In genomic region chr9:98017306-98017705, GRCh38 we compare ENCODE assay signal across 33 cellular contexts. TPM values are rescaled to one million over a fixed set of nuclear protein-coding genes. Genes with fewer than 3 reads are reported as not detected.
DNase-seq lines count a peak whose midpoint lies in the region; TF ChIP-seq lines count a peak whose summit lies in the region.
"Had no signal": no experiment of that assay in that cellular context is flagged by ENCODE, and none has a peak within 500 bp of the region (broad histone marks: within the 10 kb centered on the region; RNA-seq: fewer than 3 reads in every experiment).

No MANE protein-coding gene starts in this region.

- H3K27me3 Mint-ChIP-seq in activated CD4-positive, alpha-beta T cell treated with anti-CD3 and anti-CD28 coated beads, Interleukin-2, amount 10 ng/mL, durations not matched to agents 24 days and 14 days: no peaks in the 10 kb centered on the region
- no peaks in the 10 kb centered on the region for H3K27me3 Mint-ChIP-seq in CD8-positive, alpha-beta memory T cell
- H3K27me3 Mint-ChIP-seq in activated naive CD8-positive, alpha-beta T cell treated with anti-CD3 and anti-CD28 coated beads for 36 hours: no peaks in the 10 kb centered on the region
- peaks cover 2% of the 10 kb centered on the region for H3K27me3 Mint-ChIP-seq in nephron progenitor cell (ENCODE audit: low read depth, poor library complexity)
- H3K27me3 Mint-ChIP-seq: activated CD8-positive, alpha-beta T cell treated with anti-CD3 and anti-CD28 coated beads for 36 hours; activated naive CD8-positive, alpha-beta T cell treated with anti-CD3 and anti-CD28 coated beads, Interleukin-2, amount 10 ng/mL, durations not matched to agents 7 days and 5 days; effector memory CD8-positive, alpha-beta T cell; stimulated activated memory B cell treated with anti-CD40 and anti-IgM and Interleukin-4, amounts not matched to agents 10 μg/mL and 1 μg/mL and 100 μg/mL, for 72 hours had no signal

- H3K27ac Mint-ChIP-seq in activated CD4-positive, alpha-beta T cell treated with anti-CD3 and anti-CD28 coated beads, Interleukin-2, amount 10 ng/mL, durations not matched to agents 24 days and 14 days: peak overlapping the region; percentile 74
- peak overlapping the region in 5 of 8 donors; percentile 3 to 59 (median 49) for H3K27ac Mint-ChIP-seq in CD8-positive, alpha-beta memory T cell
- peak overlapping the region; percentile 21 for H3K27ac Mint-ChIP-seq in activated naive CD8-positive, alpha-beta T cell treated with anti-CD3 and anti-CD28 coated beads for 36 hours
- peak overlapping the region; percentile 17 for H3K27ac Mint-ChIP-seq in nephron progenitor cell
- H3K27ac Mint-ChIP-seq: activated CD8-positive, alpha-beta T cell treated with anti-CD3 and anti-CD28 coated beads for 36 hours; activated naive CD8-positive, alpha-beta T cell treated with anti-CD3 and anti-CD28 coated beads, Interleukin-2, amount 10 ng/mL, durations not matched to agents 7 days and 5 days; GM23338; stimulated activated memory B cell treated with anti-CD40 and anti-IgM and Interleukin-4, amounts not matched to agents 10 μg/mL and 1 μg/mL and 100 μg/mL, for 72 hours; T-helper 2 cell treated with Interferon-gamma antibody and Interleukin-4, amounts not matched to agents 5 μg/mL and 100 μg/mL, for 36 hours had no signal

- no peaks in the 10 kb centered on the region for H3K4me1 ChIP-seq in CD8-positive, alpha-beta memory T cell (ENCODE audit: insufficient read depth, low read length)
- H3K4me1 ChIP-seq: sigmoid colon, suprapubic skin, upper lobe of left lung had no signal

- no peak overlapping the region for H3K27ac ChIP-seq in CD8-positive, alpha-beta memory T cell (ENCODE audit: low read depth, low read length)
- H3K27ac ChIP-seq: 22Rv1, ascending aorta, C4-2B, PC-9, sigmoid colon, suprapubic skin, upper lobe of left lung had no signal

- DNase-seq in activated CD4-positive, alpha-beta T cell treated with anti-CD3 and anti-CD28 coated beads, Interleukin-2, amount 10 ng/mL, durations not matched to agents 24 days and 14 days: no peak
- no peak for DNase-seq in activated CD4-positive, alpha-beta T cell treated with anti-CD3 and anti-CD28 coated beads, Interleukin-2, amount 50 U/mL, for 48 hours
- DNase-seq in CD8-positive, alpha-beta memory T cell: no peak
- DNase-seq in activated naive CD8-positive, alpha-beta T cell treated with anti-CD3 and anti-CD28 coated beads for 36 hours: no peak
- DNase-seq in nephron progenitor cell (no peak), activated gamma-delta T cell treated with Interleukin-2 at 50 U/mL for 16 hours (no peak), NCI-H1694 (lab: John Stamatoyannopoulos, UW) (no peak), AG08395 (ENCODE audit: low spot score) (no peak)
- DNase-seq: activated CD4-positive, alpha-beta T cell treated with anti-CD3 and anti-CD28 coated beads for 1 hour; activated CD8-positive, alpha-beta memory T cell treated with anti-CD3 and anti-CD28 coated beads, Interleukin-2, amount 50 U/mL, for 48 hours; activated CD8-positive, alpha-beta T cell treated with anti-CD3 and anti-CD28 coated beads for 36 hours; activated naive CD8-positive, alpha-beta T cell treated with anti-CD3 and anti-CD28 coated beads, Interleukin-2, amount 10 ng/mL, durations not matched to agents 7 days and 5 days; central memory CD4-positive, alpha-beta T cell; DND-41; effector memory CD8-positive, alpha-beta T cell; mesendoderm; MG63; NCI-H2081; NCI-H226; NCI-H526 treated with DMSO at 0.1 percent for 48 hours; PC-9; SHP77; sigmoid colon; stimulated activated CD4-positive, alpha-beta T cell treated with anti-CD3 and anti-CD28 coated beads, Interleukin-15, amount 100 ng/mL, for 24 hours; upper lobe of left lung had no signal

- H3K36me3 ChIP-seq in CD8-positive, alpha-beta memory T cell (ENCODE audit: insufficient read depth, low read length): peaks cover 32% of the 10 kb centered on the region

- no peaks in the 10 kb centered on the region for H3K27me3 ChIP-seq in CD8-positive, alpha-beta memory T cell (ENCODE audit: insufficient read depth, low read length, poor library complexity, severe bottlenecking)
- H3K27me3 ChIP-seq: ascending aorta, MG63, sigmoid colon, suprapubic skin, upper lobe of left lung had no signal

- peaks cover 6% of the 10 kb centered on the region for H3K4me1 Mint-ChIP-seq in activated CD4-positive, alpha-beta T cell treated with anti-CD3 and anti-CD28 coated beads, Interleukin-2, amount 10 ng/mL, durations not matched to agents 24 days and 14 days
- peaks cover 0 to 6% (median 2%) of the 10 kb centered on the region in 3 donors for H3K4me1 Mint-ChIP-seq in CD8-positive, alpha-beta memory T cell
- H3K4me1 Mint-ChIP-seq in activated naive CD8-positive, alpha-beta T cell treated with anti-CD3 and anti-CD28 coated beads for 36 hours: peaks cover 4% of the 10 kb centered on the region
- peaks cover 39% of the 10 kb centered on the region for H3K4me1 Mint-ChIP-seq in nephron progenitor cell
- H3K4me1 Mint-ChIP-seq: GM23338 had no signal

- POLR2A ChIA-PET in CD8-positive, alpha-beta memory T cell (lab: Charles Lee): no interaction called here

- no peaks in the 10 kb centered on the region for H3K9me3 Mint-ChIP-seq in activated CD4-positive, alpha-beta T cell treated with anti-CD3 and anti-CD28 coated beads, Interleukin-2, amount 10 ng/mL, durations not matched to agents 24 days and 14 days
- H3K9me3 Mint-ChIP-seq in CD8-positive, alpha-beta memory T cell: no peaks in the 10 kb centered on the region
- no peaks in the 10 kb centered on the region for H3K9me3 Mint-ChIP-seq in activated naive CD8-positive, alpha-beta T cell treated with anti-CD3 and anti-CD28 coated beads for 36 hours
- H3K9me3 Mint-ChIP-seq in nephron progenitor cell: no peaks in the 10 kb centered on the region
- H3K9me3 Mint-ChIP-seq: activated CD8-positive, alpha-beta T cell treated with anti-CD3 and anti-CD28 coated beads for 36 hours; activated naive CD8-positive, alpha-beta T cell treated with anti-CD3 and anti-CD28 coated beads, Interleukin-2, amount 10 ng/mL, durations not matched to agents 7 days and 5 days; activated T-helper 2 cell treated with anti-CD3 and anti-CD28 coated beads, Interferon-gamma antibody, Interleukin-2, Interleukin-4, amounts not matched to agents 10 μg/mL and 5 μg/mL and 100 μg/mL, durations not matched to agents 14 hours and 24 hours and 36 hours; effector memory CD8-positive, alpha-beta T cell; GM23338; stimulated activated memory B cell treated with anti-CD40 and anti-IgM and Interleukin-4, amounts not matched to agents 10 μg/mL and 1 μg/mL and 100 μg/mL, for 72 hours; T-helper 2 cell treated with Interferon-gamma antibody and Interleukin-4, amounts not matched to agents 5 μg/mL and 100 μg/mL, for 36 hours had no signal

- TF ChIP-seq CTCF in nephron progenitor cell (IDR thresholded peaks at IDR 0.05): no peak

- intact Hi-C loops in activated CD4-positive, alpha-beta T cell treated with anti-CD3 and anti-CD28 coated beads, Interleukin-2, amount 10 ng/mL, durations not matched to agents 24 days and 14 days (cut with micrococcal nuclease): no loop called here

- H3K36me3 Mint-ChIP-seq in activated CD4-positive, alpha-beta T cell treated with anti-CD3 and anti-CD28 coated beads, Interleukin-2, amount 10 ng/mL, durations not matched to agents 24 days and 14 days (ENCODE audit: low read depth): peaks cover 60% of the 10 kb centered on the region
- peaks cover 6 to 77% (median 10%) of the 10 kb centered on the region in 3 donors for H3K36me3 Mint-ChIP-seq in CD8-positive, alpha-beta memory T cell
- peaks cover 35% of the 10 kb centered on the region for H3K36me3 Mint-ChIP-seq in activated naive CD8-positive, alpha-beta T cell treated with anti-CD3 and anti-CD28 coated beads for 36 hours
- peaks cover 61% of the 10 kb centered on the region for H3K36me3 Mint-ChIP-seq in nephron progenitor cell (ENCODE audit: low read depth)

- H3K9me3 ChIP-seq in CD8-positive, alpha-beta memory T cell (ENCODE audit: low read length): no peaks in the 10 kb centered on the region
- H3K9me3 ChIP-seq: ascending aorta, MG63, sigmoid colon, suprapubic skin, upper lobe of left lung had no signal

- no peak overlapping the region for H3K4me3 Mint-ChIP-seq in activated CD4-positive, alpha-beta T cell treated with anti-CD3 and anti-CD28 coated beads, Interleukin-2, amount 10 ng/mL, durations not matched to agents 24 days and 14 days
- no peak overlapping the region for H3K4me3 Mint-ChIP-seq in CD8-positive, alpha-beta memory T cell
- H3K4me3 Mint-ChIP-seq in activated naive CD8-positive, alpha-beta T cell treated with anti-CD3 and anti-CD28 coated beads for 36 hours: no peak overlapping the region
- no peak overlapping the region for H3K4me3 Mint-ChIP-seq in nephron progenitor cell
- H3K4me3 Mint-ChIP-seq: activated CD8-positive, alpha-beta T cell treated with anti-CD3 and anti-CD28 coated beads for 36 hours; activated naive CD8-positive, alpha-beta T cell treated with anti-CD3 and anti-CD28 coated beads, Interleukin-2, amount 10 ng/mL, durations not matched to agents 7 days and 5 days; effector memory CD8-positive, alpha-beta T cell; GM23338; stimulated activated memory B cell treated with anti-CD40 and anti-IgM and Interleukin-4, amounts not matched to agents 10 μg/mL and 1 μg/mL and 100 μg/mL, for 72 hours; T-helper 2 cell treated with Interferon-gamma antibody and Interleukin-4, amounts not matched to agents 5 μg/mL and 100 μg/mL, for 36 hours had no signal

- CTCF ChIA-PET in CD8-positive, alpha-beta memory T cell (lab: Charles Lee): interaction anchor here (1.0 to 1.5 kb wide), 2 partner anchors 60 to 94 kb away, joined by 3 to 5 read pairs; no protein-coding TSS in a partner anchor

- no peak overlapping the region for H3K4me3 ChIP-seq in CD8-positive, alpha-beta memory T cell (ENCODE audit: low read length)
- H3K4me3 ChIP-seq: ascending aorta, GM23338, MG63, PC-9, sigmoid colon, suprapubic skin, upper lobe of left lung had no signal

RNA-seq across cellular contexts. Expression of gene ANP32B, which starts 34.2 kb away (rescaled TPM):
- total RNA-seq in activated CD4-positive, alpha-beta T cell treated with anti-CD3 and anti-CD28 coated beads, Interleukin-2, amount 10 ng/mL, durations not matched to agents 24 days and 14 days: 332 and 333 TPM in 2 replicates
- 100 to 1,000 TPM; 331 to 341 TPM for total RNA-seq in CD8-positive, alpha-beta memory T cell
- 91.0 TPM for polyA plus RNA-seq in CD8-positive, alpha-beta memory T cell
- total RNA-seq in activated naive CD8-positive, alpha-beta T cell treated with anti-CD3 and anti-CD28 coated beads for 36 hours: 100 to 1,000 TPM; 397 to 405 TPM

RNA-seq across cellular contexts. Expression of gene NANS, which starts 39.2 kb away (rescaled TPM):
- total RNA-seq in activated CD4-positive, alpha-beta T cell treated with anti-CD3 and anti-CD28 coated beads, Interleukin-2, amount 10 ng/mL, durations not matched to agents 24 days and 14 days: 54.0 and 57.1 TPM in 2 replicates
- 10 to 100 TPM; 33.2 to 34.8 TPM for total RNA-seq in CD8-positive, alpha-beta memory T cell
- polyA plus RNA-seq in CD8-positive, alpha-beta memory T cell: 29.3 TPM
- 10 to 100 TPM; 46.1 to 47.4 TPM for total RNA-seq in activated naive CD8-positive, alpha-beta T cell treated with anti-CD3 and anti-CD28 coated beads for 36 hours

Comparison
In these comparisons a context has a peak if more than half of its experiments do, and no peak if none do; other contexts are left out.
1. H3K27ac Mint-ChIP-seq: peak in every context shown above with its lines; median percentile 74 in activated CD4-positive, alpha-beta T cell treated with anti-CD3 and anti-CD28 coated beads, Interleukin-2, amount 10 ng/mL, durations not matched to agents 24 days and 14 days; 49 in CD8-positive, alpha-beta memory T cell; 21 in activated naive CD8-positive, alpha-beta T cell treated with anti-CD3 and anti-CD28 coated beads for 36 hours; 17 in nephron progenitor cell.